ENCODE assay signal across 8 cellular contexts in the genomic region with DNA sequence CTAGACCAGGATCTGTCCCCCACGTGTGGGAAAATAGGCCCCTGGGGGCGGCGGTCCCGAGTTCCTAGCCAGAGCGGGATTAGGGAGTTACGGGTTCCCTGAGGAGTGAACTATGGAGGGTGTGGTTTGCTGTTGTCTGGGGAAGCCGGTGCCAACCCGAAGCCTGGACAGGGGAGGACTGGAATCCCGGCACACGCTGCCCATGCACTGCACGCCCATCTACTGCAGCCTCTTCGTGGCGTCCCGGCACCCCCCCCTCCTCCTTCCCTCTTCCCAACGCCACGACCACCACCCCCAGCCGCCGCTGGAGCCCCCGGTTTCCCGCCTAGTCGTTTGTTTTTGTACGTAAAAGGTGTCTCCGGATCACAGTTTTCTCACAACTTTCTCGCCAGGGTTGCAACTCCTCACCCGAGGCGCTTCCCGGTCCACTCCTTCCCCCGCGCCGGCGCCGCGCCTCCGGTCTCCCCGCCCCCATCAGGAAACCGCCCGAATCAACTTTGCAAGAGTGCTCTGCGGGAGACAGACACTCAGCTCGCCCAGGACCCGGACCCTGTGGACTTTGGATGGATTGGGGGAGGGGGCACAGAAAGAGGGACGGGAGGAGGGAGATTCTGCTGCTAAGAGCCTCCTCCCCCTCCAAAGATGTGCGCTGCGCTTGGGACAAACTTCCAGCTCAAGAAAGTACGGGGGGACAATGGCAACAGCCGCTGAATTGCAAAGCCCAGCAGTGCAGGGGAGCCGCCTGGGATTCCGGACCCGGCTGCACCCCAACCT. TPM values are rescaled to one million over a fixed set of nuclear protein-coding genes. Genes with fewer than 3 reads are reported as not detected.
DNase-seq lines count a peak whose midpoint lies in the region; ATAC-seq and TF ChIP-seq lines count a peak whose summit lies in the region.

No MANE protein-coding gene starts in this region.

- TF ChIP-seq CTCF in DOHH2 (IDR thresholded peaks at IDR 0.05; ENCODE audit: low read depth, low read length, poor library complexity, severe bottlenecking) (no peak), MCF 10A (IDR thresholded peaks at IDR 0.05; ENCODE audit: unreplicated experiment) (no peak), neural cell (IDR thresholded peaks at IDR 0.05; ENCODE audit: poor library complexity, severe bottlenecking) (no peak), GM10248 (IDR thresholded peaks at IDR 0.05; ENCODE audit: control extremely low read depth, extremely low read depth, low read depth, missing control alignments) (no peak), WERI-Rb-1 (IDR thresholded peaks at IDR 0.05; ENCODE audit: low read depth, low read length) (no peak)

- no peaks in the 10 kb centered on the region for H3K9me2 ChIP-seq in DOHH2 (replicated peaks; ENCODE audit: control insufficient read depth, low read length)
- H3K9me2 ChIP-seq in neural cell (ENCODE audit: insufficient read depth, low read length), result no peaks in the 10 kb centered on the region

- H2AFZ ChIP-seq in neural cell (ENCODE audit: low read depth, low read length), result no peak overlapping the region

- H3K4me1 Mint-ChIP-seq in MCF 10A (ENCODE audit: insufficient read depth, unreplicated experiment), result peaks cover 24% of the 10 kb centered on the region

- H4K20me1 ChIP-seq in DOHH2 (ENCODE audit: control insufficient read depth, insufficient read depth, low read depth, low read length) (0 out of 2 replicates have a peak, but pooled peaks cover 8% of the 10 kb centered on the region), neural cell (ENCODE audit: insufficient read depth) (no peaks in the 10 kb centered on the region)

- no peaks in the 10 kb centered on the region for H3K9me3 ChIP-seq in DOHH2 (ENCODE audit: control insufficient read depth, insufficient read depth, low read length)
- no peaks in the 10 kb centered on the region for H3K9me3 ChIP-seq in neural cell (ENCODE audit: low read length)
- H3K9me3 ChIP-seq in WERI-Rb-1 (ENCODE audit: severe bottlenecking), result peaks cover 3% of the 10 kb centered on the region

- no peak overlapping the region for H3K9ac ChIP-seq in neural cell (ENCODE audit: low read length)

- H3K27me3 ChIP-seq in DOHH2 (ENCODE audit: control insufficient read depth, low read length) (peaks cover 95% of the 10 kb centered on the region), neural cell (ENCODE audit: insufficient read depth, low read depth, low read length) (peaks cover 99% of the 10 kb centered on the region), WERI-Rb-1 (ENCODE audit: insufficient read depth, low read depth, severe bottlenecking) (peaks cover 97% of the 10 kb centered on the region)

- peaks cover 11% of the 10 kb centered on the region for H3K27me3 Mint-ChIP-seq in MCF 10A (ENCODE audit: insufficient read depth, unreplicated experiment)

- BruUV-seq in MCF 10A (replicated peaks; lab: Mats Ljungman, UMichigan), result no TSS peak

- H3K4me1 ChIP-seq in DOHH2 (ENCODE audit: control insufficient read depth, low read length), result peaks cover 39% of the 10 kb centered on the region

- no peaks in the 10 kb centered on the region for H3K36me3 Mint-ChIP-seq in MCF 10A (ENCODE audit: insufficient read depth, unreplicated experiment)

- no peak overlapping the region for H3K27ac Mint-ChIP-seq in MCF 10A (ENCODE audit: low read depth, unreplicated experiment)

- CTCF ChIA-PET in MCF 10A (lab: Yijun Ruan, JAX), result no interaction called here
- CTCF ChIA-PET in GM10248 (lab: Yijun Ruan, JAX), result no interaction called here

- H3K4me3 ChIP-seq in DOHH2 (ENCODE audit: low read length), result no peak overlapping the region
- H3K4me3 ChIP-seq in neural cell (ENCODE audit: low read length), result peak overlapping the region; percentile 54
- no peak overlapping the region for H3K4me3 ChIP-seq in WERI-Rb-1 (ENCODE audit: low read depth, low read length)

- H3K36me3 ChIP-seq in DOHH2 (ENCODE audit: control insufficient read depth, low read length) (no peaks in the 10 kb centered on the region), neural cell (ENCODE audit: insufficient read depth, low read length) (no peaks in the 10 kb centered on the region), WERI-Rb-1 (no peaks in the 10 kb centered on the region)

- H3K27ac ChIP-seq in DOHH2 (ENCODE audit: low read depth, low read length) (no peak overlapping the region), neural cell (ENCODE audit: low read length) (no peak overlapping the region), WERI-Rb-1 (no peak overlapping the region)

- peak overlapping the region; percentile 76 for H3K4me3 Mint-ChIP-seq in MCF 10A (ENCODE audit: unreplicated experiment)

- POLR2A ChIA-PET in MCF 10A (lab: Yijun Ruan, JAX) (interaction anchor here (0.6 kb wide), 1 partner anchor 13 kb away, joined by 3 read pairs; a partner anchor contains a TSS), GM10248 (lab: Yijun Ruan, JAX) (no interaction called here)

- no peaks in the 10 kb centered on the region for H3K79me2 ChIP-seq in DOHH2 (ENCODE audit: control insufficient read depth, low read length)
- H3K79me2 ChIP-seq in neural cell (replicated peaks; ENCODE audit: insufficient read depth, low read length), result no peaks in the 10 kb centered on the region

- H3F3A ChIP-seq in DOHH2 (ENCODE audit: control insufficient read depth, insufficient read depth) (no peaks in the 10 kb centered on the region), neural cell (ENCODE audit: insufficient read depth, low read length, poor library complexity, severe bottlenecking) (no peaks in the 10 kb centered on the region)

- intact Hi-C loops in MCF 10A (cut with micrococcal nuclease), result no loop called here

- H3K4me2 ChIP-seq in DOHH2 (ENCODE audit: low read length) (peak overlapping the region; percentile 73; the same call in 1 of the 2 replicates), neural cell (ENCODE audit: low read length) (no peak overlapping the region)

- TF ChIP-seq RAD21 in neural cell (conservative IDR thresholded peaks at IDR 0.05), result no peak

- ATAC-seq in GM18502 (IDR thresholded peaks at IDR 0.05; ENCODE audit: poor library complexity, unreplicated experiment) (no peak), GM19397 (IDR thresholded peaks at IDR 0.05; ENCODE audit: unreplicated experiment) (no peak)

- peak; percentile 59 for DNase-seq in LoVo (ENCODE audit: low spot score)
- peak; percentile 63 for DNase-seq in MCF 10A (ENCODE audit: unreplicated experiment)
- DNase-seq in GM10248 (ENCODE audit: extremely low spot score), result no peak
- DNase-seq in WERI-Rb-1, result no peak

- no peaks in the 10 kb centered on the region for H3K9me3 Mint-ChIP-seq in MCF 10A (ENCODE audit: unreplicated experiment)

- TF ChIP-seq EP300 in neural cell (conservative IDR thresholded peaks at IDR 0.05; ENCODE audit: poor library complexity, severe bottlenecking), result no peak

TF ChIP-seq in neural cell, 6 proteins besides CTCF, POLR2A, EP300 and RAD21:
- TF ChIP-seq POLR2AphosphoS5 (IDR thresholded peaks at IDR 0.05), result no peak
- TF ChIP-seq EZH2 (IDR thresholded peaks at IDR 0.05; ENCODE audit: borderline replicate concordance, insufficient read depth, low read length, poor library complexity, severe bottlenecking), result peak; percentile 100

RNA-seq across cellular contexts. Expression of a gene that starts 1.4 kb away (rescaled TPM):
- total RNA-seq in MCF 10A (2022), result not detected in 2 replicates
- 1.4 and 2.5 TPM in 2 replicates for polyA plus RNA-seq in neural cell
- polyA minus RNA-seq in neural cell, result 0.35 and 0.49 TPM in 2 replicates

RNA-seq across cellular contexts. Expression of a gene that starts 12.9 kb away (rescaled TPM):
- 68.9 and 85.2 TPM in 2 replicates for total RNA-seq in MCF 10A (2022)
- polyA plus RNA-seq in neural cell, result 12.7 and 13.4 TPM in 2 replicates
- polyA minus RNA-seq in neural cell, result 22.9 and 26.0 TPM in 2 replicates

Comparison
In these comparisons a context has a peak if more than half of its experiments do, and no peak if none do; other contexts are left out.
1. DNase-seq: peak in LoVo (single experiment) and MCF 10A (single experiment); none in GM10248 (single experiment) and WERI-Rb-1 (single experiment).